Comparison of ENCODE assay signal across 1 cellular context in genomic region chr6:150934380-150934779, GRCh38.
TF ChIP-seq lines count a peak whose summit lies in the region.

No MANE protein-coding gene starts in this region.

TF ChIP-seq in A549, 52 proteins besides CTCF, POLR2A, EP300 and RAD21 (continued from another document):
- TF ChIP-seq PBX3 (IDR thresholded peaks at IDR 0.05) (no peak), MAX (IDR thresholded peaks at IDR 0.05) (peak; percentile 42; the same call in 1 of the 2 replicates)
